In the genomic region with DNA sequence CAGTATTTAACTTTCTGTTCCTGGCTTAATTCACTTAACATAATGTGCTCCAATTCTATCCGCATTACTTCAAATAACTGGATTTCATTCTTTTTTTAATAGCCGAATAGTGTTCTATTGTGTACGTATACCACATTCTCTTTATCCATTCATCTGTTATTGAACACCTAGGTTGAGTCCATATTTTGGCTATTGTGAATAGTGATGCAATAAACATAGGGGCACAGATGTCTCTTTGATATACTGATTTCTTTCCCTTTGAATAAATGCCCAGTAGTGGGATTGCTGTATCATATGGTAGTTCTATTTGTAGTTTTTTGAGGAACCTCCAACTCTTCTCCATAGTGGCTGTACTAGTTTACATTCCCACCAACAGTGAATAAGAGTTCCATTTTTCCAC, we compare ENCODE assay signal across 31 cellular contexts. TPM values are rescaled to one million over a fixed set of nuclear protein-coding genes. Genes with fewer than 3 reads are reported as not detected.
DNase-seq lines count a peak whose midpoint lies in the region; ATAC-seq, FAIRE-seq and TF ChIP-seq lines count a peak whose summit lies in the region.
"Had no signal": no experiment of that assay in that cellular context is flagged by ENCODE, and none has a peak within 500 bp of the region (broad histone marks: within the 10 kb centered on the region; RNA-seq: fewer than 3 reads in every experiment).

No MANE protein-coding gene starts in this region.

- H2AFZ ChIP-seq in IMR-90 (replicated peaks; ENCODE audit: low read length, poor library complexity) (no peak overlapping the region), K562 (ENCODE audit: low read depth, low read length) (no peak overlapping the region)

- H3K4me2 ChIP-seq in IMR-90 (ENCODE audit: low read depth, low read length) (no peak overlapping the region), K562 (ENCODE audit: insufficient read depth, low read length) (no peak overlapping the region)
- H3K4me2 ChIP-seq: A549; BLaER1; BLaER1 treated with 17β-estradiol and CSF1 and Interleukin-3, amounts not matched to agents 10 nM and 100 nM had no signal

- H3K36me3 ChIP-seq in IMR-90 (ENCODE audit: control insufficient read depth, insufficient read depth, low read length) = no peaks in the 10 kb centered on the region
- no peaks in the 10 kb centered on the region for H3K36me3 ChIP-seq in K562 (ENCODE audit: control insufficient read depth, insufficient read depth, low read length)
- no peaks in the 10 kb centered on the region for H3K36me3 ChIP-seq in breast epithelium
- H3K36me3 ChIP-seq: BE2C, BLaER1 had no signal

- H3K56ac ChIP-seq in IMR-90 (ENCODE audit: extremely low read depth, insufficient read depth, low read length) = no peak overlapping the region

- H3K79me1 ChIP-seq in IMR-90 (ENCODE audit: low read depth in 1 of 2, low read length in 2 of 2) = no peaks in the 10 kb centered on the region

- H2AK5ac ChIP-seq in IMR-90 (ENCODE audit: low read depth, low read length) = no peak overlapping the region

- peaks cover 26% of the 10 kb centered on the region for H3K27me3 ChIP-seq in IMR-90 (ENCODE audit: control insufficient read depth, insufficient read depth, low read length)
- peaks cover 2 to 11% of the 10 kb centered on the region in 2 experiments; a peak in 3 of 5 replicates for H3K27me3 ChIP-seq in K562 (ENCODE audit: control insufficient read depth in 2 of 2, insufficient read depth in 2 of 2, low read length in 2 of 2)
- no peaks in the 10 kb centered on the region for H3K27me3 ChIP-seq in breast epithelium
- H3K27me3 ChIP-seq: BE2C; BLaER1; BLaER1 treated with 17β-estradiol and CSF1 and Interleukin-3, amounts not matched to agents 10 nM and 100 nM had no signal

- H3K14ac ChIP-seq in IMR-90 (replicated peaks; ENCODE audit: low read depth, low read length) = no peak overlapping the region

- H3K79me2 ChIP-seq in K562 (ENCODE audit: control insufficient read depth, insufficient read depth, low read length) = no peaks in the 10 kb centered on the region

- no peak for DNase-seq in IMR-90
- no peak for DNase-seq in K562 (ENCODE audit: extremely low read depth in 1 of 4, low spot score in 3 of 4)
- no peak for DNase-seq in GDM1 (lab: John Stamatoyannopoulos, UW)
- DNase-seq in breast epithelium (ENCODE audit: low spot score in 2 of 2) = no peak
- DNase-seq: 8988T; ACHN; AML-193; BE2C; C1 segment of cervical spinal cord; Caco-2; Calu3; CD4-positive, alpha-beta memory T cell; CD4-positive, alpha-beta T cell; CD4-positive, CD25-positive, alpha-beta regulatory T cell; CD8-positive, alpha-beta memory T cell; CD8-positive, alpha-beta T cell; COR-L47; DMS 273 treated with DMSO at 0.1 percent for 48 hours; DMS153; DMS53; DMS79; DMS79 treated with DMSO at 0.1 percent for 48 hours; DND-41; EL had no signal

- no peak overlapping the region for H2BK20ac ChIP-seq in IMR-90 (ENCODE audit: low read depth, low read length)

- H3K18ac ChIP-seq in IMR-90 (ENCODE audit: low read depth, low read length) = no peak overlapping the region

- in situ Hi-C loops in IMR-90 (cut with MboI; ENCODE audit: low sequenced_read_pairs) = no loop called here
- in situ Hi-C loops in K562 (cut with MboI) = no loop called here

- no peak overlapping the region for H4K5ac ChIP-seq in IMR-90 (ENCODE audit: low read depth, low read length)

- no peak overlapping the region for H2AK9ac ChIP-seq in IMR-90 (replicated peaks; ENCODE audit: low read depth, low read length, poor library complexity)

- POLR2A ChIA-PET in IMR-90 (lab: Charles Lee; ENCODE audit: unreplicated experiment) (no interaction called here), K562 (lab: Yijun Ruan, JAX) (no interaction called here)

- H3K27ac ChIP-seq in IMR-90 (ENCODE audit: insufficient read depth, low read length) (no peak overlapping the region), K562 (ENCODE audit: extremely low read depth, low read depth, low read length) (no peak overlapping the region), breast epithelium (no peak overlapping the region)
- H3K27ac ChIP-seq: 22Rv1; A549; BLaER1; BLaER1 treated with 17β-estradiol and CSF1 and Interleukin-3, amounts not matched to agents 10 nM and 100 nM; C4-2B had no signal

- BruUV-seq in IMR-90 (replicated peaks; lab: Mats Ljungman, UMichigan) (no TSS peak), K562 (replicated peaks; lab: Mats Ljungman, UMichigan) (no TSS peak)

- TF ChIP-seq RAD21 in IMR-90 (IDR thresholded peaks at IDR 0.05; ENCODE audit: low read length) = no peak
- no peak for TF ChIP-seq RAD21 in K562 (CRISPR knock-in tag; conservative IDR thresholded peaks at IDR 0.05 in 1 of 2, IDR thresholded peaks at IDR 0.05 in 1 of 2)

- peaks cover 13% of the 10 kb centered on the region for H3K9me3 ChIP-seq in IMR-90 (ENCODE audit: control insufficient read depth, insufficient read depth, low read length)
- peaks cover 7% of the 10 kb centered on the region for H3K9me3 ChIP-seq in K562 (replicated peaks; ENCODE audit: control insufficient read depth, insufficient read depth, low read depth, low read length)
- H3K9me3 ChIP-seq in breast epithelium = peaks cover 0 to 8% of the 10 kb centered on the region in 2 donors

- no peaks in the 10 kb centered on the region for H4K20me1 ChIP-seq in IMR-90 (ENCODE audit: insufficient read depth, low read length)
- H4K20me1 ChIP-seq in K562 (replicated peaks; ENCODE audit: control insufficient read depth, insufficient read depth, low read length) = no peaks in the 10 kb centered on the region
- H4K20me1 ChIP-seq: BLaER1; BLaER1 treated with 17β-estradiol and CSF1 and Interleukin-3, amounts not matched to agents 10 nM and 100 nM had no signal

- H2BK5ac ChIP-seq in IMR-90 (ENCODE audit: low read depth, low read length, poor library complexity, severe bottlenecking) = no peak overlapping the region

- TF ChIP-seq POLR2A in IMR-90 (IDR thresholded peaks at IDR 0.05; ENCODE audit: low read depth, low read length) = no peak
- TF ChIP-seq POLR2A in K562 (conservative IDR thresholded peaks at IDR 0.05) = no peak
- TF ChIP-seq POLR2A in breast epithelium (IDR thresholded peaks at IDR 0.05) = no peak

- no peak overlapping the region for H3K4me3 ChIP-seq in IMR-90 (ENCODE audit: insufficient read depth, low read depth, low read length)
- H3K4me3 ChIP-seq in K562 = no peak overlapping the region
- no peak overlapping the region for H3K4me3 ChIP-seq in breast epithelium
- H3K4me3 ChIP-seq: A549; BLaER1; BLaER1 treated with 17β-estradiol and CSF1 and Interleukin-3, amounts not matched to agents 10 nM and 100 nM had no signal

- no peak overlapping the region for H4K8ac ChIP-seq in IMR-90 (ENCODE audit: low read depth in 2 of 2, low read length in 2 of 2)

- intact Hi-C loops in IMR-90 (cut with micrococcal nuclease) (no loop called here), K562 (cut with micrococcal nuclease) (no loop called here), breast epithelium (cut with DNase I; ENCODE audit: low total_unique reads) (no loop called here)

- no peak for TF ChIP-seq EP300 in K562 (IDR thresholded peaks at IDR 0.05; ENCODE audit: low read length)

- H2BK15ac ChIP-seq in IMR-90 (ENCODE audit: low read depth, low read length) = no peak overlapping the region

- ATAC-seq in IMR-90 (ENCODE audit: low read depth) (no peak), K562 (no peak)
- ATAC-seq: A549; CD8-positive, alpha-beta T cell had no signal

- no peak overlapping the region for H3K9ac ChIP-seq in IMR-90 (ENCODE audit: low read depth, low read length)
- H3K9ac ChIP-seq in K562 (ENCODE audit: insufficient read depth in 1 of 2, low read depth in 2 of 2, low read length in 2 of 2) = no peak overlapping the region
- H3K9ac ChIP-seq: BLaER1; BLaER1 treated with 17β-estradiol and CSF1 and Interleukin-3, amounts not matched to agents 10 nM and 100 nM had no signal

- CTCF ChIA-PET in IMR-90 (lab: Yijun Ruan, JAX) (no interaction called here), K562 (lab: Yijun Ruan, JAX; ENCODE audit: low intra/inter-chr PET ratio) (no interaction called here)

- H3K4ac ChIP-seq in IMR-90 (ENCODE audit: low read depth, low read length) = no peak overlapping the region

- H3K9me1 ChIP-seq in IMR-90 (ENCODE audit: insufficient read depth, low read length) (no peaks in the 10 kb centered on the region), K562 (ENCODE audit: control insufficient read depth, insufficient read depth, low read length) (no peaks in the 10 kb centered on the region)

- no peak for FAIRE-seq in K562 (lab: Jason Lieb, UNC)
- FAIRE-seq: A204.1, A549, D721Med had no signal

- H4K91ac ChIP-seq in IMR-90 (ENCODE audit: insufficient read depth, low read depth, low read length) = no peak overlapping the region

- no CpG with 5 or more reads among the region's 3 CpGs for WGBS in IMR-90 (ENCODE audit: extremely low coverage in 2 of 2, insufficient read length in 1 of 2), 2 experiments
- WGBS in K562 (ENCODE audit: insufficient coverage, low coverage, missing lambda C conversion rate) = 48% methylated on average over 3 of the region's 3 CpGs

- TF ChIP-seq CTCF in IMR-90 (conservative IDR thresholded peaks at IDR 0.05; ENCODE audit: low read depth, low read length) (no peak), K562 (IDR thresholded peaks at IDR 0.05 in 2 of 3, conservative IDR thresholded peaks at IDR 0.05 in 1 of 3; ENCODE audit: insufficient read depth in 2 of 3, low read depth in 1 of 3, low read length in 3 of 3) (no peak), breast epithelium (IDR thresholded peaks at IDR 0.05) (no peak)

- dilution Hi-C loops in IMR-90 (cut with HindIII; ENCODE audit: low sequenced_read_pairs, unreplicated experiment) = no loop called here

- H3K4me1 ChIP-seq in IMR-90 (ENCODE audit: control insufficient read depth, insufficient read depth, low read length) (no peaks in the 10 kb centered on the region), K562 (replicated peaks in 1 of 2; ENCODE audit: control insufficient read depth in 2 of 2, insufficient read depth in 2 of 2, low read length in 2 of 2) (no peaks in the 10 kb centered on the region), breast epithelium (no peaks in the 10 kb centered on the region)
- H3K4me1 ChIP-seq: A549, BE2C, Caco-2 had no signal

- H3K23ac ChIP-seq in IMR-90 (ENCODE audit: low read depth, low read length) = no peak overlapping the region

- no peak overlapping the region for H2BK120ac ChIP-seq in IMR-90 (ENCODE audit: low read depth, low read length)

RNA-seq across cellular contexts. Expression of a gene that starts 25.5 kb away (rescaled TPM):
- total RNA-seq in IMR-90 (2012; rRNA removed) = 0.28 and 0.36 TPM in 2 replicates
- polyA plus RNA-seq in IMR-90 (2012; rRNA removed) = 0.13 and 0.17 TPM in 2 replicates
- 0.18 and 0.23 TPM in 2 replicates for polyA plus RNA-seq in IMR-90 (2012; cell fraction: cytosol; rRNA removed)
- 0.04 and 0.08 TPM in 2 replicates for polyA plus RNA-seq in IMR-90 (2012; cell fraction: nucleus; rRNA removed; ENCODE audit: low replicate concordance)
- 1.5 and 3.2 TPM in 2 replicates for total RNA-seq in K562 (2011; cell fraction: chromatin; rRNA removed; ENCODE audit: low replicate concordance)
- 1.3 and 3.2 TPM in 2 replicates for total RNA-seq in K562 (2011; cell fraction: nucleolus; rRNA removed)
- total RNA-seq in K562 (2011; cell fraction: nucleoplasm; rRNA removed) = 2.9 and 3.9 TPM in 2 replicates
- 0.20 and 0.23 TPM in 2 replicates for total RNA-seq in K562 (2014; rRNA removed)
- 0.19 and 0.25 TPM in 2 replicates for total RNA-seq in K562 (2014; rRNA removed; fragmentation: Illumina TruSeq; extraction: Trizol)
- total RNA-seq in K562 (2015; rRNA removed; fragmentation: Illumina TruSeq; extraction: Trizol) = not detected in 2 replicates
- 0.27 and 0.76 TPM in 2 replicates for total RNA-seq in K562 (2021)
- polyA plus RNA-seq in K562 (2011; rRNA removed) = 1.2 and 1.5 TPM in 2 replicates
- 1.6 and 1.7 TPM in 2 replicates for polyA plus RNA-seq in K562 (2011; cell fraction: cytosol; rRNA removed)
- polyA plus RNA-seq in K562 (2011; cell fraction: nucleus; rRNA removed) = 1.3 and 1.6 TPM in 2 replicates
- polyA plus RNA-seq in K562 (2012) = 0.16 and 0.30 TPM in 2 replicates
- polyA plus RNA-seq in K562 (2014; fragmentation: Illumina TruSeq; extraction: Trizol) = 0.21 and 0.42 TPM in 2 replicates
- under 1 TPM in 1 of 2 experiments, not detected in 1; 0.03 TPM for polyA plus RNA-seq in K562 (2014; fragmentation: Nextera tagmentation; extraction: Ambion mirVana)
- polyA plus RNA-seq in K562 (2014; rRNA removed) = 0.19 TPM in 1 of 2 replicates, not detected in the other
- 1.1 and 1.6 TPM in 2 replicates for polyA minus RNA-seq in K562 (2011; rRNA and poly(A)+ RNA removed)
- 1.2 and 1.3 TPM in 2 replicates for polyA minus RNA-seq in K562 (2011; cell fraction: cytosol; rRNA and poly(A)+ RNA removed)
- polyA minus RNA-seq in K562 (2011; cell fraction: nucleus; rRNA and poly(A)+ RNA removed) = 0.54 and 1.2 TPM in 2 replicates
- 10 to 100 TPM in 1 of 3 donors, 1 to 10 TPM in 2; 3.9 to 11.4 (median 5.4) TPM for total RNA-seq in breast epithelium
